2 cellular contexts compared by ENCODE assay signal in the genomic region with DNA sequence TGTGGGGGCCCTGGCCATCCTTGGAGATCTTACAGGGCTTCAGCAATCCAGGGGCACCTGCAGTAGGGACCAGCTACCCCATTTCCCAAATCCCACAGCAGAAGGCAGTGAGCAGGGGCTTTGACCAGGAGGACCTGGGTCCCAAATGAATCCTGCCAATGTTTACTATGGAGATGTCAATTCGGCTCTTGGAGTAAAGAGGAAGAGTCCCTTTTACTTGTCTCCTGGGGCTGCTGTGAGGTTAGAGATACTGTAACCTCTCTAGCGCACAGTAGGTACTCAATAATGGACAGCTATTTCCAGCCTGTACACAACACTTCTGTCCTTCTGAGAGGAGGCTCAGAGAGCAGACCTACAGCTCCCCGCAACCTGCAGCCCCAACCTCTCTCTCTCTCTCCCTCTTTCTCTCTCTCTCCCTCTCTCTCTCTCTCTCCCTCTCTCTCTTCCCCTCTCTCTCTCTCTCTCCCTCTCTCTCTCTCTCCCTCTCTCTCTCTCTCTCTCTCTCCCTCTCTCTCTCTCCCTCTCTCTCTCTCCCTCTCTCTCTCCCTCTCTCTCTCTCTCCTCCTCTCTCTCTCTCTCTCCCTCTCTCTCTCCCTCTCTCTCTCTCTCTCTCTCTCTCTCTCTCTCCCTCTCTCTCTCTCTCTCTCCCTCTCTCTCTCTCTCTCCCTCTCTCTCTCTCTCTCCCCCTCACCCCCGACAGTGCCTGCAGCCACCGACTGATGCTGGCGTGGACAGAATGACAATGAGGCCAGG. TPM values are rescaled to one million over a fixed set of nuclear protein-coding genes. Genes with fewer than 3 reads are reported as not detected.
"Had no signal": no experiment of that assay in that cellular context is flagged by ENCODE, and none has a peak within 500 bp of the region (broad histone marks: within the 10 kb centered on the region; RNA-seq: fewer than 3 reads in every experiment).

No MANE protein-coding gene starts in this region.

RNA-seq across cellular contexts. Expression of a gene that starts 46.4 kb away (rescaled TPM):
- total RNA-seq: myocyte had no signal
- polyA plus RNA-seq: neural cell had no signal
